ENCODE assay signal across 16 cellular contexts in genomic region chr16:60206511-60206910, GRCh38.
DNase-seq lines count a peak whose midpoint lies in the region; ATAC-seq and TF ChIP-seq lines count a peak whose summit lies in the region.
"Had no signal": no experiment of that assay in that cellular context is flagged by ENCODE, and none has a peak within 500 bp of the region (broad histone marks: within the 10 kb centered on the region; RNA-seq: fewer than 3 reads in every experiment).

No MANE protein-coding gene starts in this region.

- peaks cover 5% of the 10 kb centered on the region for H3K9me3 Mint-ChIP-seq in WTC11

- H3K4me1 Mint-ChIP-seq in WTC11 = peaks cover 61% of the 10 kb centered on the region

- intact Hi-C loops in A673 (cut with micrococcal nuclease; ENCODE audit: unreplicated experiment) = no loop called here
- intact Hi-C loops in lower lobe of right lung (cut with DNase I) = no loop called here

- peaks cover 6% of the 10 kb centered on the region for H3K36me3 Mint-ChIP-seq in WTC11

- H3K27ac ChIP-seq in A673 (ENCODE audit: low read depth, low read length, poor library complexity, severe bottlenecking) (no peak overlapping the region), lower lobe of right lung (no peak overlapping the region)
- H3K27ac ChIP-seq: 22Rv1 had no signal

- TF ChIP-seq CTCF in A673 (conservative IDR thresholded peaks at IDR 0.05; ENCODE audit: low read depth, low read length) (no peak), WTC11 (IDR thresholded peaks at IDR 0.05) (no peak), lower lobe of right lung (IDR thresholded peaks at IDR 0.05) (no peak)

- ATAC-seq in WTC11 (peak; percentile 86), lower lobe of right lung (no peak), HG03025 (IDR thresholded peaks at IDR 0.05; ENCODE audit: low FRiP score, unreplicated experiment) (no peak)
- ATAC-seq: GM12878 had no signal

- H3K27me3 Mint-ChIP-seq in WTC11 (ENCODE audit: low read depth) = no peaks in the 10 kb centered on the region; the same call in 1 of the 2 replicates
- H3K27me3 Mint-ChIP-seq: CD4-positive, alpha-beta T cell had no signal

- H3K4me1 ChIP-seq in A673 (ENCODE audit: insufficient read depth, low read length, poor library complexity, severe bottlenecking) (no peaks in the 10 kb centered on the region), lower lobe of right lung (no peaks in the 10 kb centered on the region)

- CTCF ChIA-PET in A673 (lab: Charles Lee) = no interaction called here
- CTCF ChIA-PET in WTC11 (lab: Charles Lee) = no interaction called here

- no TSS peak for BruUV-seq in A673 (replicated peaks; lab: Mats Ljungman, UMichigan)

- POLR2A ChIA-PET in A673 (lab: Charles Lee; ENCODE audit: low non-redundant PET) (no interaction called here), WTC11 (lab: Charles Lee) (interaction anchor here (0.5 kb wide), 1 partner anchor 13 kb away, joined by 3 read pairs; no protein-coding TSS in a partner anchor)

- no peak overlapping the region for H3K4me3 Mint-ChIP-seq in WTC11
- H3K4me3 Mint-ChIP-seq: CD4-positive, alpha-beta T cell had no signal

- peak overlapping the region; percentile 34; the same call in 1 of the 2 replicates for H3K27ac Mint-ChIP-seq in WTC11
- H3K27ac Mint-ChIP-seq: CD4-positive, alpha-beta T cell had no signal

- H3K27me3 ChIP-seq in A673 (replicated peaks; ENCODE audit: insufficient read depth, low read depth, low read length, poor library complexity) (no peaks in the 10 kb centered on the region), H7 (ENCODE audit: control insufficient read depth, insufficient read depth, low read length) (no peaks in the 10 kb centered on the region), lower lobe of right lung (ENCODE audit: low read depth) (no peaks in the 10 kb centered on the region)

- H3K36me3 ChIP-seq in A673 (ENCODE audit: insufficient read depth, low read length, poor library complexity, severe bottlenecking) (no peaks in the 10 kb centered on the region), H7 (replicated peaks; ENCODE audit: control insufficient read depth, insufficient read depth, low read length) (no peaks in the 10 kb centered on the region), lower lobe of right lung (no peaks in the 10 kb centered on the region)

- H3K9me3 ChIP-seq in A673 (ENCODE audit: low read depth, low read length, poor library complexity, severe bottlenecking) (no peaks in the 10 kb centered on the region), lower lobe of right lung (no peaks in the 10 kb centered on the region)

- H3K4me3 ChIP-seq in A673 (ENCODE audit: low read depth, low read length, poor library complexity, severe bottlenecking) = no peak overlapping the region
- H3K4me3 ChIP-seq in H7 (ENCODE audit: insufficient read depth, low read depth, low read length) = no peak overlapping the region
- H3K4me3 ChIP-seq in lower lobe of right lung = no peak overlapping the region
- H3K4me3 ChIP-seq: GM12878 had no signal

- peak; percentile 12 for DNase-seq in A673 (ENCODE audit: low spot score)
- DNase-seq in H7 = peak; percentile 16
- no peak for DNase-seq in WTC11 (ENCODE audit: low spot score)
- peak; percentile 33 for DNase-seq in iPS-NIHi11 (ENCODE audit: low spot score)
- DNase-seq in NCI-H748 treated with DMSO at 0.1 percent for 48 hours (lab: John Stamatoyannopoulos, UW) = no peak
- no peak for DNase-seq in lower lobe of right lung
- no peak for DNase-seq in NCI-H1417 treated with DMSO at 0.1 percent for 48 hours (lab: John Stamatoyannopoulos, UW)
- DNase-seq: AML-193; C1 segment of cervical spinal cord; Calu3; CD4-positive, alpha-beta T cell; DMS 273 treated with DMSO at 0.1 percent for 48 hours; GOT3 had no signal

TF ChIP-seq in WTC11, 78 proteins besides CTCF, POLR2A, EP300 and RAD21:
- TF ChIP-seq AR (CRISPR knock-in tag; IDR thresholded peaks at IDR 0.05) = no peak
- no peak for TF ChIP-seq E2F4 (CRISPR knock-in tag; IDR thresholded peaks at IDR 0.05; ENCODE audit: borderline replicate concordance, low read depth)
- no peak for TF ChIP-seq HMGXB4 (CRISPR knock-in tag; IDR thresholded peaks at IDR 0.05)
- no peak for TF ChIP-seq FOXJ3 (CRISPR knock-in tag; IDR thresholded peaks at IDR 0.05; ENCODE audit: borderline replicate concordance)
- no peak for TF ChIP-seq JUN (CRISPR knock-in tag; IDR thresholded peaks at IDR 0.05)
- TF ChIP-seq SMAD4 (CRISPR knock-in tag; IDR thresholded peaks at IDR 0.05) = no peak

Comparison
In these comparisons a context has a peak if more than half of its experiments do, and no peak if none do; other contexts are left out.
1. DNase-seq: peak in A673 (single experiment), H7 (single experiment) and iPS-NIHi11 (single experiment); none in WTC11 (single experiment), NCI-H748 treated with DMSO at 0.1 percent for 48 hours (single experiment), lower lobe of right lung (single experiment) and NCI-H1417 treated with DMSO at 0.1 percent for 48 hours (single experiment).